8 cellular contexts compared by ENCODE assay signal in genomic region chr13:50909605-50910482, GRCh38. TPM values are rescaled to one million over a fixed set of nuclear protein-coding genes. Genes with fewer than 3 reads are reported as not detected.
DNase-seq lines count a peak whose midpoint lies in the region; ATAC-seq and TF ChIP-seq lines count a peak whose summit lies in the region.

Gene RNASEH2B, plus strand, starts transcription at chr13:50909791. Its CDS starts 286 bp downstream, at chr13:50910077.

- 0 to 1% methylated on average over 94 to 107 of the region's 107 CpGs for WGBS in esophagus, 2 donors

- H3K4me3 Mint-ChIP-seq in stimulated activated memory B cell treated with anti-CD40 and anti-IgM and Interleukin-4, amounts not matched to agents 10 μg/mL and 1 μg/mL and 100 μg/mL, for 72 hours: peak within 1 kb of the TSS; percentile 95

- TF ChIP-seq CTCF in HL-60 (IDR thresholded peaks at IDR 0.05; ENCODE audit: insufficient read depth, low read length): no peak

- H3K36me3 Mint-ChIP-seq in stimulated activated memory B cell treated with anti-CD40 and anti-IgM and Interleukin-4, amounts not matched to agents 10 μg/mL and 1 μg/mL and 100 μg/mL, for 72 hours: no peaks in the 10 kb centered on the region

- H3K9me3 Mint-ChIP-seq in stimulated activated memory B cell treated with anti-CD40 and anti-IgM and Interleukin-4, amounts not matched to agents 10 μg/mL and 1 μg/mL and 100 μg/mL, for 72 hours: no peaks in the 10 kb centered on the region

- H3K36me3 ChIP-seq in esophagus (ENCODE audit: control insufficient read depth in 2 of 2, insufficient read depth in 2 of 2, low read length in 1 of 2): no peaks in the 10 kb centered on the region

- H3K4me1 Mint-ChIP-seq in stimulated activated memory B cell treated with anti-CD40 and anti-IgM and Interleukin-4, amounts not matched to agents 10 μg/mL and 1 μg/mL and 100 μg/mL, for 72 hours: peaks cover 46% of the 10 kb centered on the region

- H3K9me3 ChIP-seq in esophagus (ENCODE audit: control insufficient read depth in 2 of 2, insufficient read depth in 1 of 2, low read depth in 1 of 2, low read length in 1 of 2): no peaks in the 10 kb centered on the region

- H3K4me1 ChIP-seq in esophagus (ENCODE audit: control insufficient read depth in 2 of 2, insufficient read depth in 2 of 2, low read length in 1 of 2): peaks cover 0 to 6% of the 10 kb centered on the region in 2 donors

- peak within 1 kb of the TSS; percentile 91 for H3K27ac Mint-ChIP-seq in stimulated activated memory B cell treated with anti-CD40 and anti-IgM and Interleukin-4, amounts not matched to agents 10 μg/mL and 1 μg/mL and 100 μg/mL, for 72 hours

- peak; percentile 75 for ATAC-seq in GM19463 (IDR thresholded peaks at IDR 0.05; ENCODE audit: unreplicated experiment)
- ATAC-seq in stimulated activated memory B cell treated with anti-CD40 and anti-IgM and Interleukin-4, amounts not matched to agents 10 μg/mL and 1 μg/mL and 100 μg/mL, for 72 hours: peak; percentile 90

- H3K4me3 ChIP-seq in HL-60 (replicated peaks; ENCODE audit: insufficient read depth, low read length) (peak within 1 kb of the TSS; percentile 49), esophagus (ENCODE audit: low read depth in 1 of 2, low read length in 2 of 2) (peak within 1 kb of the TSS; percentile 78 to 82)

- H3K27ac ChIP-seq in HL-60 (replicated peaks) (peak within 1 kb of the TSS; percentile 99), esophagus (ENCODE audit: low read depth in 2 of 2, low read length in 1 of 2) (peak within 1 kb of the TSS; percentile 81 to 94)

- H3K27me3 ChIP-seq in HL-60 (ENCODE audit: insufficient read depth, poor library complexity, severe bottlenecking): no peaks in the 10 kb centered on the region
- H3K27me3 ChIP-seq in esophagus (ENCODE audit: control insufficient read depth in 1 of 2, insufficient read depth in 2 of 2, low read length in 2 of 2): no peaks in the 10 kb centered on the region

- DNase-seq in COLO829 (ENCODE audit: low spot score) (peak; percentile 22), HL-60 (ENCODE audit: low read depth in 1 of 2, low spot score in 1 of 2) (peak; percentile 71 to 91), OCI-M1 (lab: John Stamatoyannopoulos, UW) (peak; percentile 87), myocyte (ENCODE audit: low read depth) (peak; percentile 79)
- DNase-seq in activated T-cell treated with anti-CD3 and anti-CD28 coated beads, Interleukin-2, amount 50 U/mL, for 1 hour: peak; percentile 76

- H3K27me3 Mint-ChIP-seq in stimulated activated memory B cell treated with anti-CD40 and anti-IgM and Interleukin-4, amounts not matched to agents 10 μg/mL and 1 μg/mL and 100 μg/mL, for 72 hours: no peaks in the 10 kb centered on the region

RNA-seq across cellular contexts. Expression of gene RNASEH2B, which starts in this region (rescaled TPM):
- 10 to 100 TPM; 24.3 to 31.8 TPM for polyA plus RNA-seq in esophagus
- total RNA-seq in myocyte: 32.3 and 43.6 TPM in 2 replicates
- polyA plus RNA-seq in myocyte (2012): 21.9 TPM

Comparison
In these comparisons a context has a peak if more than half of its experiments do, and no peak if none do; other contexts are left out.
1. Peak in every context shown above with its lines: DNase-seq, ATAC-seq, H3K4me3 ChIP-seq and H3K27ac ChIP-seq.
2. DNase-seq: peak in every context shown above with its lines; median percentile 87 in OCI-M1; 81 in HL-60; 79 in myocyte; 76 in activated T-cell treated with anti-CD3 and anti-CD28 coated beads, Interleukin-2, amount 50 U/mL, for 1 hour; 22 in COLO829.